ENCODE assay signal across 6 cellular contexts in the genomic region with DNA sequence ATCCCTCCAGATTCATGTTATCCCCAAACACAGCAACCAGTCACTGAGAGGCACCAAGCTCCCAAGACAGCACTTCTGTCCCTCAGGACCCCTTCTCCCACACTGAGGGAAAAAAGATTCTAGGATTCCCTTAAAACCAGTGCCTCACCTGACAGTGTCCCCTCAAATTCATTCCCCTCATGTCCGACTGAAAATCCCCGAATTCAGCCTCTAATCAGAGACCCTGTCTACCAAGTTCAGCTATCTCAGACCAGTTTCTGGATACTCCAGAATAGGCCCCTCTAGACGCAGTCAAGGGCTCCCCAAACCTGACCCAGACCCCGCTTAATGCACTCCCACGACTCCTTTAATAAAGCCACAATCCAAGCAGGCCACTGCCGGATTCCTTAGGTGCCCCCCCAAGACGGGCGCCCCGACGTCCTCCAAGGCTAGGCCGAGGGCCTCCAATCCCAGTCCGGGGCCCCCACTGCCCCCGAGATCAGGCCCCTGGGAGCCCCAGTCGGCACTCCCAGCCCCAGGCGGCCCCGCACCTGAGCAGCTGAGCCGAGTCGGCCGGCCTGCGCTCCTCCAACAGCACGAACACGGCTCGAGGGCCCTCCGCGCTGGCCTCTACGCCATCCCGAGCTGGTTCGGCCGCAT. TPM values are rescaled to one million over a fixed set of nuclear protein-coding genes. Genes with fewer than 3 reads are reported as not detected.
A peak's percentile ranks its signal among the peaks of the same experiment; 100 is the strongest.
DNase-seq lines count a peak whose midpoint lies in the region; ATAC-seq, FAIRE-seq and TF ChIP-seq lines count a peak whose summit lies in the region.

No MANE protein-coding gene starts in this region.

- peak; percentile 8 for ATAC-seq in GM19452 (IDR thresholded peaks at IDR 0.05; ENCODE audit: unreplicated experiment)
- ATAC-seq in SK-N-SH treated with all-trans-retinoic acid at 6 μM for 48 hours: peak; percentile 2
- no peak for ATAC-seq in HG03095 (IDR thresholded peaks at IDR 0.05; ENCODE audit: unreplicated experiment)

- peak overlapping the region; percentile 89 to 90 for H3K9ac ChIP-seq in kidney (ENCODE audit: low read length in 2 of 2)

- peaks cover 0 to 8% of the 10 kb centered on the region in 2 donors for H3K4me1 ChIP-seq in kidney (ENCODE audit: control insufficient read depth in 1 of 2, insufficient read depth in 1 of 2, low read depth in 1 of 2, low read length in 2 of 2)

- peaks cover 2 to 6% of the 10 kb centered on the region in 2 donors for H3K36me3 ChIP-seq in kidney (ENCODE audit: control insufficient read depth in 1 of 2, insufficient read depth in 2 of 2, low read length in 2 of 2)

- DNase-seq in kidney: peak; percentile 82
- DNase-seq in SW480 (ENCODE audit: low spot score): no peak
- DNase-seq in KG1 (lab: John Stamatoyannopoulos, UW): no peak

- peak overlapping the region; percentile 81 to 86 for H3K4me3 ChIP-seq in kidney (ENCODE audit: low read length in 2 of 2)

- TF ChIP-seq CTCF in kidney (IDR thresholded peaks at IDR 0.05; ENCODE audit: borderline replicate concordance, extremely low read depth, insufficient read depth): no peak

- peak overlapping the region; percentile 94 to 97 for H3K27ac ChIP-seq in kidney (ENCODE audit: low read depth in 2 of 2, low read length in 2 of 2)

- intact Hi-C loops in kidney (cut with DNase I): no loop called here

- no peaks in the 10 kb centered on the region for H3K9me3 ChIP-seq in kidney (ENCODE audit: control insufficient read depth in 1 of 2, low read length in 2 of 2)

- no peak for FAIRE-seq in kidney (lab: Jason Lieb, UNC)

TF ChIP-seq in SK-N-SH treated with all-trans-retinoic acid at 6 μM for 48 hours, 23 proteins besides CTCF, POLR2A, EP300 and RAD21:
- TF ChIP-seq, protein P1, sequence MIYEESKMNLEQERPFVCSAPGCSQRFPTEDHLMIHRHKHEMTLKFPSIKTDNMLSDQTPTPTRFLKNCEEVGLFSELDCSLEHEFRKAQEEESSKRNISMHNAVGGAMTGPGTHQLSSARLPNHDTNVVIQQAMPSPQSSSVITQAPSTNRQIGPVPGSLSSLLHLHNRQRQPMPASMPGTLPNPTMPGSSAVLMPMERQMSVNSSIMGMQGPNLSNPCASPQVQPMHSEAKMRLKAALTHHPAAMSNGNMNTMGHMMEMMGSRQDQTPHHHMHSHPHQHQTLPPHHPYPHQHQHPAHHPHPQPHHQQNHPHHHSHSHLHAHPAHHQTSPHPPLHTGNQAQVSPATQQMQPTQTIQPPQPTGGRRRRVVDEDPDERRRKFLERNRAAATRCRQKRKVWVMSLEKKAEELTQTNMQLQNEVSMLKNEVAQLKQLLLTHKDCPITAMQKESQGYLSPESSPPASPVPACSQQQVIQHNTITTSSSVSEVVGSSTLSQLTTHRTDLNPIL (CRISPR knock-in tag; IDR thresholded peaks at IDR 0.05; ENCODE audit: low read depth): no peak
- TF ChIP-seq GLIS3 (CRISPR knock-in tag; IDR thresholded peaks at IDR 0.05) (no peak), ZC3H10 (CRISPR knock-in tag; IDR thresholded peaks at IDR 0.05) (no peak), ZFP30 (CRISPR knock-in tag; IDR thresholded peaks at IDR 0.05) (no peak), ISL1 (CRISPR knock-in tag; IDR thresholded peaks at IDR 0.05) (no peak), PPARA (CRISPR knock-in tag; IDR thresholded peaks at IDR 0.05; ENCODE audit: borderline replicate concordance) (no peak), ZFP3 (CRISPR knock-in tag; IDR thresholded peaks at IDR 0.05) (no peak), ZNF8 (CRISPR knock-in tag; IDR thresholded peaks at IDR 0.05) (no peak), ZNF565 (CRISPR knock-in tag; conservative IDR thresholded peaks at IDR 0.05; ENCODE audit: low read depth) (no peak), ARNTL (CRISPR knock-in tag; IDR thresholded peaks at IDR 0.05; ENCODE audit: borderline replicate concordance, low read depth) (no peak), SNAI2 (CRISPR knock-in tag; IDR thresholded peaks at IDR 0.05) (no peak), ZNF70 (CRISPR knock-in tag; IDR thresholded peaks at IDR 0.05) (no peak), TOX (CRISPR knock-in tag; IDR thresholded peaks at IDR 0.05; ENCODE audit: borderline replicate concordance) (no peak), CSDC2 (CRISPR knock-in tag; IDR thresholded peaks at IDR 0.05) (no peak)
- TF ChIP-seq, protein P2, sequence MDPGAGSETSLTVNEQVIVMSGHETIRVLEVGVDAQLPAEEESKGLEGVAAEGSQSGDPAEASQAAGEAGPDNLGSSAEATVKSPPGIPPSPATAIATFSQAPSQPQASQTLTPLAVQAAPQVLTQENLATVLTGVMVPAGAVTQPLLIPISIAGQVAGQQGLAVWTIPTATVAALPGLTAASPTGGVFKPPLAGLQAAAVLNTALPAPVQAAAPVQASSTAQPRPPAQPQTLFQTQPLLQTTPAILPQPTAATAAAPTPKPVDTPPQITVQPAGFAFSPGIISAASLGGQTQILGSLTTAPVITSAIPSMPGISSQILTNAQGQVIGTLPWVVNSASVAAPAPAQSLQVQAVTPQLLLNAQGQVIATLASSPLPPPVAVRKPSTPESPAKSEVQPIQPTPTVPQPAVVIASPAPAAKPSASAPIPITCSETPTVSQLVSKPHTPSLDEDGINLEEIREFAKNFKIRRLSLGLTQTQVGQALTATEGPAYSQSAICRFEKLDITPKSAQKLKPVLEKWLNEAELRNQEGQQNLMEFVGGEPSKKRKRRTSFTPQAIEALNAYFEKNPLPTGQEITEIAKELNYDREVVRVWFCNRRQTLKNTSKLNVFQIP (CRISPR knock-in tag; IDR thresholded peaks at IDR 0.05; ENCODE audit: borderline replicate concordance, low read depth): no peak
- TF ChIP-seq, protein P3, sequence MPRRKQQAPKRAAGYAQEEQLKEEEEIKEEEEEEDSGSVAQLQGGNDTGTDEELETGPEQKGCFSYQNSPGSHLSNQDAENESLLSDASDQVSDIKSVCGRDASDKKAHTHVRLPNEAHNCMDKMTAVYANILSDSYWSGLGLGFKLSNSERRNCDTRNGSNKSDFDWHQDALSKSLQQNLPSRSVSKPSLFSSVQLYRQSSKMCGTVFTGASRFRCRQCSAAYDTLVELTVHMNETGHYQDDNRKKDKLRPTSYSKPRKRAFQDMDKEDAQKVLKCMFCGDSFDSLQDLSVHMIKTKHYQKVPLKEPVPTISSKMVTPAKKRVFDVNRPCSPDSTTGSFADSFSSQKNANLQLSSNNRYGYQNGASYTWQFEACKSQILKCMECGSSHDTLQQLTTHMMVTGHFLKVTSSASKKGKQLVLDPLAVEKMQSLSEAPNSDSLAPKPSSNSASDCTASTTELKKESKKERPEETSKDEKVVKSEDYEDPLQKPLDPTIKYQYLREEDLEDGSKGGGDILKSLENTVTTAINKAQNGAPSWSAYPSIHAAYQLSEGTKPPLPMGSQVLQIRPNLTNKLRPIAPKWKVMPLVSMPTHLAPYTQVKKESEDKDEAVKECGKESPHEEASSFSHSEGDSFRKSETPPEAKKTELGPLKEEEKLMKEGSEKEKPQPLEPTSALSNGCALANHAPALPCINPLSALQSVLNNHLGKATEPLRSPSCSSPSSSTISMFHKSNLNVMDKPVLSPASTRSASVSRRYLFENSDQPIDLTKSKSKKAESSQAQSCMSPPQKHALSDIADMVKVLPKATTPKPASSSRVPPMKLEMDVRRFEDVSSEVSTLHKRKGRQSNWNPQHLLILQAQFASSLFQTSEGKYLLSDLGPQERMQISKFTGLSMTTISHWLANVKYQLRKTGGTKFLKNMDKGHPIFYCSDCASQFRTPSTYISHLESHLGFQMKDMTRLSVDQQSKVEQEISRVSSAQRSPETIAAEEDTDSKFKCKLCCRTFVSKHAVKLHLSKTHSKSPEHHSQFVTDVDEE (CRISPR knock-in tag; IDR thresholded peaks at IDR 0.05): no peak
- TF ChIP-seq, protein P4, sequence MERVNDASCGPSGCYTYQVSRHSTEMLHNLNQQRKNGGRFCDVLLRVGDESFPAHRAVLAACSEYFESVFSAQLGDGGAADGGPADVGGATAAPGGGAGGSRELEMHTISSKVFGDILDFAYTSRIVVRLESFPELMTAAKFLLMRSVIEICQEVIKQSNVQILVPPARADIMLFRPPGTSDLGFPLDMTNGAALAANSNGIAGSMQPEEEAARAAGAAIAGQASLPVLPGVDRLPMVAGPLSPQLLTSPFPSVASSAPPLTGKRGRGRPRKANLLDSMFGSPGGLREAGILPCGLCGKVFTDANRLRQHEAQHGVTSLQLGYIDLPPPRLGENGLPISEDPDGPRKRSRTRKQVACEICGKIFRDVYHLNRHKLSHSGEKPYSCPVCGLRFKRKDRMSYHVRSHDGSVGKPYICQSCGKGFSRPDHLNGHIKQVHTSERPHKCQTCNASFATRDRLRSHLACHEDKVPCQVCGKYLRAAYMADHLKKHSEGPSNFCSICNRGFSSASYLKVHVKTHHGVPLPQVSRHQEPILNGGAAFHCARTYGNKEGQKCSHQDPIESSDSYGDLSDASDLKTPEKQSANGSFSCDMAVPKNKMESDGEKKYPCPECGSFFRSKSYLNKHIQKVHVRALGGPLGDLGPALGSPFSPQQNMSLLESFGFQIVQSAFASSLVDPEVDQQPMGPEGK (CRISPR knock-in tag; IDR thresholded peaks at IDR 0.05; ENCODE audit: borderline replicate concordance): no peak
- TF ChIP-seq, protein P5, sequence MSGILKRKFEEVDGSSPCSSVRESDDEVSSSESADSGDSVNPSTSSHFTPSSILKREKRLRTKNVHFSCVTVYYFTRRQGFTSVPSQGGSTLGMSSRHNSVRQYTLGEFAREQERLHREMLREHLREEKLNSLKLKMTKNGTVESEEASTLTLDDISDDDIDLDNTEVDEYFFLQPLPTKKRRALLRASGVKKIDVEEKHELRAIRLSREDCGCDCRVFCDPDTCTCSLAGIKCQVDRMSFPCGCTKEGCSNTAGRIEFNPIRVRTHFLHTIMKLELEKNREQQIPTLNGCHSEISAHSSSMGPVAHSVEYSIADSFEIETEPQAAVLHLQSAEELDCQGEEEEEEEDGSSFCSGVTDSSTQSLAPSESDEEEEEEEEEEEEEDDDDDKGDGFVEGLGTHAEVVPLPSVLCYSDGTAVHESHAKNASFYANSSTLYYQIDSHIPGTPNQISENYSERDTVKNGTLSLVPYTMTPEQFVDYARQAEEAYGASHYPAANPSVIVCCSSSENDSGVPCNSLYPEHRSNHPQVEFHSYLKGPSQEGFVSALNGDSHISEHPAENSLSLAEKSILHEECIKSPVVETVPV (CRISPR knock-in tag; IDR thresholded peaks at IDR 0.05): no peak

RNA-seq across cellular contexts. Expression of a gene that starts 0.5 kb away (rescaled TPM):
- total RNA-seq in kidney: 47.3 TPM
- polyA plus RNA-seq in kidney (ENCODE audit: insufficient read depth, low read depth, low replicate concordance): 32.8 TPM

RNA-seq across cellular contexts. Expression of a gene that starts 16.1 kb away (rescaled TPM):
- total RNA-seq in kidney: 13.7 TPM
- 5.2 TPM for polyA plus RNA-seq in kidney (ENCODE audit: insufficient read depth, low read depth, low replicate concordance)

RNA-seq across cellular contexts. Expression of a gene that starts 31.1 kb away (rescaled TPM):
- total RNA-seq in kidney: 24.0 TPM
- 47.9 TPM for polyA plus RNA-seq in kidney (ENCODE audit: insufficient read depth, low read depth, low replicate concordance)

RNA-seq across cellular contexts. Expression of a gene that starts 37.0 kb away (rescaled TPM):
- total RNA-seq in kidney: 67.4 TPM
- 72.4 TPM for polyA plus RNA-seq in kidney (ENCODE audit: insufficient read depth, low read depth, low replicate concordance)

RNA-seq across cellular contexts. Expression of a gene that starts 40.6 kb away (rescaled TPM):
- total RNA-seq in kidney: 52.8 TPM
- polyA plus RNA-seq in kidney (ENCODE audit: insufficient read depth, low read depth, low replicate concordance): 24.0 TPM
